11 cellular contexts compared by ENCODE assay signal in the genomic region with DNA sequence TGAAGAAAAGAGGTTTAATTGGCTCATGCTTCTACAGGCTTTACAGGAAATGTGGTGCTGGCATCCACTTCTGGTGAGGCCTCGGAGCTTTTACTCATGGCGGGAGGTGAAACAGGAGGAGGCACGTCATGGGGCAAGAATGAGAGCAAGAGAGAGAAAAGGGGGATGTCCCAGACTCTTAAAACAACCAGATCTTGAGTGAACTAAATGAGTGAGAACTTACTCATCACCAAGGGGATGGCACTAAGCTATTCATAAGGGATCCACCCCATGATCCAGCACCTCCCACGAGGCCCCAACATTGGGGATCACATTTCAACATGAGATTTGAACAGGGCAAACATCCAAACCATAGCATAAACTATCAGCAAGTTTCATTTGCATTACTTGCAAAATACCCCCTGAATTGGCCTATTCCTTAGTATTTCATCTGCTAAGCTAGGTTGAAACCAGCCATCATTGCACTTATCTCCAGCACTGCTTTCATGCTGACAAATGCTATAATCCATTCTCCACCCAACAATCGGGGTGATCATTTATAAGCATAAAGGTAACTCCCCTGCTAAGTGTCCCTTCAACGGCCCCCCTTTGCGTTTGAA.
A peak's percentile ranks its signal among the peaks of the same experiment; 100 is the strongest.
DNase-seq lines count a peak whose midpoint lies in the region; ATAC-seq, FAIRE-seq and TF ChIP-seq lines count a peak whose summit lies in the region.
"Had no signal": no experiment of that assay in that cellular context is flagged by ENCODE, and none has a peak within 500 bp of the region (broad histone marks: within the 10 kb centered on the region; RNA-seq: fewer than 3 reads in every experiment).

No MANE protein-coding gene starts in this region.

- H3K4me3 ChIP-seq in astrocyte of the cerebellum (ENCODE audit: low read depth, low read length) (no peak overlapping the region), pancreas (no peak overlapping the region)
- H3K4me3 ChIP-seq: left ventricle myocardium inferior had no signal

- in situ Hi-C loops in Caki2 (cut with HindIII; ENCODE audit: low pct_unique_long_range_greater_than_20kb, low sequenced_read_pairs) (no loop called here), astrocyte of the cerebellum (cut with HindIII; ENCODE audit: low sequenced_read_pairs) (no loop called here)

- FAIRE-seq in pancreas (lab: Jason Lieb, UNC) = no peak

- intact Hi-C loops in pancreas (cut with DNase I) = no loop called here

- no peaks in the 10 kb centered on the region for H3K9me3 ChIP-seq in pancreas
- H3K9me3 ChIP-seq: left ventricle myocardium inferior had no signal

- DNase-seq in Caki2 (ENCODE audit: low read depth) = peak; percentile 63
- DNase-seq in astrocyte of the cerebellum (ENCODE audit: low read depth) = peak; percentile 87
- no peak for DNase-seq in omental fat pad (ENCODE audit: low spot score)
- no peak for DNase-seq in pancreas
- DNase-seq in NAMALWA (ENCODE audit: low spot score) = no peak
- DNase-seq: activated naive CD8-positive, alpha-beta T cell treated with anti-CD3 and anti-CD28 coated beads for 36 hours; left ventricle myocardium inferior; NK-92 treated with Interleukin-12 subunit alpha and Interleukin-12 subunit beta, amount 100 ng/mL, for 24 hours had no signal

- WGBS in pancreas, 2 donors = 90 to 91% methylated on average over 7 of the region's 7 CpGs

- no peaks in the 10 kb centered on the region for H3K4me1 ChIP-seq in pancreas

- H3K27me3 ChIP-seq in pancreas = no peaks in the 10 kb centered on the region

- H3K36me3 ChIP-seq in pancreas = no peaks in the 10 kb centered on the region
- H3K36me3 ChIP-seq: left ventricle myocardium inferior had no signal

- ATAC-seq in HG02798 (IDR thresholded peaks at IDR 0.05; ENCODE audit: poor library complexity, unreplicated experiment) (peak; percentile 38), omental fat pad (ENCODE audit: low FRiP score) (peak; percentile 60), HG03175 (IDR thresholded peaks at IDR 0.05; ENCODE audit: unreplicated experiment) (no peak), pancreas (no peak), HG03342 (IDR thresholded peaks at IDR 0.05; ENCODE audit: unreplicated experiment) (no peak)

- TF ChIP-seq CTCF in astrocyte of the cerebellum (IDR thresholded peaks at IDR 0.05; ENCODE audit: low read depth, low read length, missing control alignments) (no peak), omental fat pad (IDR thresholded peaks at IDR 0.05) (no peak), pancreas (IDR thresholded peaks at IDR 0.05) (no peak)

- H3K27ac ChIP-seq in pancreas = no peak overlapping the region
- H3K27ac ChIP-seq: left ventricle myocardium inferior had no signal

Comparison
In these comparisons a context has a peak if more than half of its experiments do, and no peak if none do; other contexts are left out.
1. DNase-seq: peak in Caki2 (single experiment) and astrocyte of the cerebellum (single experiment); none in omental fat pad (single experiment), pancreas (0 of 6) and NAMALWA (single experiment).
2. ATAC-seq: peak in HG02798 (single experiment) and omental fat pad (single experiment); none in HG03175 (single experiment), pancreas (0 of 4) and HG03342 (single experiment).